ENCODE assay signal across 14 cellular contexts in the genomic region with DNA sequence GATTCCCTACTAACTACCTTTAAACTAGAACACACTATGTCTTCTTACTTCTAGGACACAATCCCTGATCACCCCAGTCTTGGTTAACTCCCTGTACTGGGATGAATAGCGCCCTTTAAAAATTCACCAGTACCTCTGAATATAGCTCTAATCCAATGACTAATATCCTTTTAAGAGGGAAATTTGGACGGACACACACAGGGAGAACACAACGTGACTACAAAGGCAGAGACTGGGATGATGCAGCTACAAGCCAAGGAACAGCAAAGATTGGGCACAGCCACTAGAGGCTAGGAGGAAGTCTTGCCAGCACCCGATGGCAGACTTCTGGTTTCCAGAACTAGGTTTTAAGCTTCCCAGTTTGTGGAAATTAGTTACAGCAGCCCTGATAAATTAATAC.
"Had no signal": no experiment of that assay in that cellular context is flagged by ENCODE, and none has a peak within 500 bp of the region (broad histone marks: within the 10 kb centered on the region; RNA-seq: fewer than 3 reads in every experiment).

No MANE protein-coding gene starts in this region.

- H3K27ac ChIP-seq: dorsolateral prefrontal cortex, hepatocyte, lower lobe of right lung, right atrium auricular region, skin epidermis had no signal

- H3K9me3 ChIP-seq: lower lobe of right lung, right atrium auricular region had no signal

- H3K36me3 ChIP-seq: lower lobe of right lung, right atrium auricular region had no signal

- H2AFZ ChIP-seq: hepatocyte had no signal

- H3K27me3 ChIP-seq: hepatocyte, right atrium auricular region had no signal

- H3K4me2 ChIP-seq: hepatocyte had no signal

- ATAC-seq: activated CD8-positive, alpha-beta memory T cell treated with anti-CD3 and anti-CD28 coated beads, Interleukin-2, amount 10 ng/mL, durations not matched to agents 7 days and 5 days; lower lobe of right lung had no signal

- H3K27ac Mint-ChIP-seq: activated CD8-positive, alpha-beta memory T cell treated with anti-CD3 and anti-CD28 coated beads, Interleukin-2, amount 10 ng/mL, durations not matched to agents 7 days and 5 days; activated T-cell treated with anti-CD3 and anti-CD28 coated beads, Interleukin-2, amount 50 U/mL, for 24 hours had no signal

- H3K4me3 Mint-ChIP-seq: activated CD8-positive, alpha-beta memory T cell treated with anti-CD3 and anti-CD28 coated beads, Interleukin-2, amount 10 ng/mL, durations not matched to agents 7 days and 5 days; activated naive CD8-positive, alpha-beta T cell treated with anti-CD3 and anti-CD28 coated beads for 36 hours; activated T-cell treated with anti-CD3 and anti-CD28 coated beads, Interleukin-2, amount 50 U/mL, for 24 hours had no signal

- DNase-seq: activated CD4-positive, alpha-beta T cell treated with anti-CD3 and anti-CD28 coated beads, Interleukin-2, amount 50 U/mL, for 48 hours; activated CD4-positive, CD25-positive, alpha-beta regulatory T cell treated with anti-CD3 and anti-CD28 coated beads, Interleukin-2, amount 50 U/mL, for 72 hours; activated CD8-positive, alpha-beta memory T cell treated with anti-CD3 and anti-CD28 coated beads, Interleukin-2, amount 10 ng/mL, durations not matched to agents 7 days and 5 days; activated effector memory CD4-positive, alpha-beta T cell treated with anti-CD3 and anti-CD28 coated beads, Interleukin-2, amount 50 U/mL, for 16 hours; activated naive CD8-positive, alpha-beta T cell treated with anti-CD3 and anti-CD28 coated beads for 36 hours; activated T-cell treated with anti-CD3 and anti-CD28 coated beads, Interleukin-2, amount 50 U/mL, for 24 hours; anterior cingulate cortex; dorsolateral prefrontal cortex; lower lobe of right lung; midbrain; posterior cingulate gyrus had no signal

- H3K4me1 ChIP-seq: lower lobe of right lung, right atrium auricular region had no signal

- H3K4me3 ChIP-seq: dorsolateral prefrontal cortex, hepatocyte, lower lobe of right lung, right atrium auricular region, skin epidermis had no signal
